ENCODE assay signal across 8 cellular contexts in the genomic region with DNA sequence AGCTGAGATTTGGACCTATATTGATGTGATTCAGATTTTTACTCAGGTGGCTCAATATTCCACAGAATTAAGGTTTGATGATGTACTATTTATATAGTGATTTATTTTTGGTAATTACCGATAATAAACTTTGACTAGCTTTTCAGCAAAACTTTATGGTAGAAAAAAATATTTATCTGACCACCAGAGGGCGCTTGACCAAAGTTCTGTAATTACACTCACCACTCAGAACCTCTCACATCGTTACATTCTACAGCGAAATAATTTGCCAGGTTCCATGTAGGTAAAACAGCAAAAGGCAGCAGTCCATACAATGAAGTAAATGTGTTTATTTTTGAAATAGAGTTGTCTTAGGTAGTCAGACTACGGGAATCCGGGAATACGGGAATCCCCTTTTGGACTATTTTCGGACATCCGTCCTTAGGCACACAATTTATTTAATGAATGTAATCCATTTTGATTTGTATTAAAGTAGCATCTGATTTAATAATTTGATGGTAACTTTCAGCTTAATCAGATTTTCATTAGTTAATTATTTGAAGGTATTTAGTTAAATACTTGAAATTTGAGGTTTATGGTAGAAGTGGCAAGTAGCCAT.
DNase-seq lines count a peak whose midpoint lies in the region; ATAC-seq, FAIRE-seq and TF ChIP-seq lines count a peak whose summit lies in the region.

No MANE protein-coding gene starts in this region.

- peak; percentile 33 for TF ChIP-seq CTCF in bronchial epithelial cell (IDR thresholded peaks at IDR 0.05; ENCODE audit: insufficient read depth, low read length, severe bottlenecking)
- TF ChIP-seq CTCF in lung (IDR thresholded peaks at IDR 0.05; ENCODE audit: control extremely low read depth, extremely low read depth): peak; percentile 26

- FAIRE-seq in G401.6 (lab: Jason Lieb, UNC): peak; percentile 92
- FAIRE-seq in bronchial epithelial cell (lab: Jason Lieb, UNC): no peak

- H3K4me1 ChIP-seq in lung (ENCODE audit: control insufficient read depth in 2 of 2, insufficient read depth in 2 of 2, low read length in 2 of 2): no peaks in the 10 kb centered on the region

- H3K27me3 Mint-ChIP-seq in activated T-helper 17 cell treated with anti-CD3 and anti-CD28 coated beads, Interleukin-2, amount 50 U/mL, for 72 hours: no peaks in the 10 kb centered on the region

- ATAC-seq in lung (ENCODE audit: insufficient read depth, low FRiP score) (no peak), GM21381 (IDR thresholded peaks at IDR 0.05; ENCODE audit: unreplicated experiment) (no peak)
- ATAC-seq in activated T-helper 17 cell treated with anti-CD3 and anti-CD28 coated beads, Interleukin-2, amount 50 U/mL, for 72 hours (replicated peaks): no peak

- DNase-seq in AG20443 (ENCODE audit: low spot score) (peak; percentile 47), NCI-H2171 (lab: John Stamatoyannopoulos, UW) (peak; percentile 9), bronchial epithelial cell (ENCODE audit: low read depth) (peak; percentile 28), lung (ENCODE audit: low spot score) (no peak), mucosa of gallbladder (ENCODE audit: low spot score) (no peak)

- H3K36me3 ChIP-seq in bronchial epithelial cell (ENCODE audit: control insufficient read depth, insufficient read depth, low read length) (no peaks in the 10 kb centered on the region), lung (ENCODE audit: control insufficient read depth in 2 of 2, insufficient read depth in 2 of 2, low read length in 2 of 2) (no peaks in the 10 kb centered on the region)

- 51 to 57% methylated on average over 9 of the region's 9 CpGs for WGBS in lung, 2 donors

- no peak overlapping the region for H3K27ac Mint-ChIP-seq in activated T-helper 17 cell treated with anti-CD3 and anti-CD28 coated beads, Interleukin-2, amount 50 U/mL, for 72 hours

- no peak overlapping the region for H3K4me3 Mint-ChIP-seq in activated T-helper 17 cell treated with anti-CD3 and anti-CD28 coated beads, Interleukin-2, amount 50 U/mL, for 72 hours

- H3K27ac ChIP-seq in lung (ENCODE audit: low read depth in 1 of 2, low read length in 1 of 2): no peak overlapping the region

- H3K9me3 Mint-ChIP-seq in activated T-helper 17 cell treated with anti-CD3 and anti-CD28 coated beads, Interleukin-2, amount 50 U/mL, for 72 hours: no peaks in the 10 kb centered on the region

- no peaks in the 10 kb centered on the region for H3K4me1 Mint-ChIP-seq in activated T-helper 17 cell treated with anti-CD3 and anti-CD28 coated beads, Interleukin-2, amount 50 U/mL, for 72 hours

- no peak overlapping the region for H3K4me3 ChIP-seq in bronchial epithelial cell (ENCODE audit: low read depth, low read length)
- H3K4me3 ChIP-seq in lung: no peak overlapping the region

- H3K27me3 ChIP-seq in bronchial epithelial cell (ENCODE audit: control insufficient read depth, insufficient read depth, low read length): no peaks in the 10 kb centered on the region
- H3K27me3 ChIP-seq in lung (ENCODE audit: control insufficient read depth, insufficient read depth): no peaks in the 10 kb centered on the region

- no peaks in the 10 kb centered on the region for H3K36me3 Mint-ChIP-seq in activated T-helper 17 cell treated with anti-CD3 and anti-CD28 coated beads, Interleukin-2, amount 50 U/mL, for 72 hours (ENCODE audit: low read depth)

- H3K9me3 ChIP-seq in lung (ENCODE audit: control insufficient read depth in 2 of 2, insufficient read depth in 1 of 2, low read length in 1 of 2): no peaks in the 10 kb centered on the region

Comparison
In these comparisons a context has a peak if more than half of its experiments do, and no peak if none do; other contexts are left out.
1. DNase-seq: peak in AG20443 (single experiment), NCI-H2171 (single experiment) and bronchial epithelial cell (single experiment); none in lung (single experiment) and mucosa of gallbladder (single experiment).